ENCODE assay signal across 11 cellular contexts in genomic region chr6:36927691-36928546, GRCh38. TPM values are rescaled to one million over a fixed set of nuclear protein-coding genes. Genes with fewer than 3 reads are reported as not detected.
A peak's percentile ranks its signal among the peaks of the same experiment; 100 is the strongest.
DNase-seq lines count a peak whose midpoint lies in the region; ATAC-seq and TF ChIP-seq lines count a peak whose summit lies in the region.
"Had no signal": no experiment of that assay in that cellular context is flagged by ENCODE, and none has a peak within 500 bp of the region (broad histone marks: within the 10 kb centered on the region; RNA-seq: fewer than 3 reads in every experiment).

No MANE protein-coding gene starts in this region.

- peak; percentile 50 for ATAC-seq in SK-N-SH treated with all-trans-retinoic acid at 6 μM for 48 hours
- peak; percentile 73 to 75 for ATAC-seq in left cardiac atrium
- ATAC-seq in sciatic nerve, result peak; percentile 4
- ATAC-seq in GM18519 (IDR thresholded peaks at IDR 0.05; ENCODE audit: low FRiP score, unreplicated experiment), result no peak
- no peak for ATAC-seq in HG02973 (IDR thresholded peaks at IDR 0.05; ENCODE audit: unreplicated experiment)

- intact Hi-C loops in left cardiac atrium (cut with DNase I) (no loop called here), sciatic nerve (cut with DNase I) (no loop called here)

- DNase-seq in EH (ENCODE audit: low read depth), result peak; percentile 46
- no peak for DNase-seq in left cardiac atrium
- no peak for DNase-seq in sciatic nerve (ENCODE audit: low spot score)
- no peak for DNase-seq in stimulated activated CD4-positive, alpha-beta T cell treated with anti-CD3 and anti-CD28 coated beads, Interleukin-1b, Interleukin-23, amount 100 ng/mL, for 48 hours
- DNase-seq in DMS53 (lab: John Stamatoyannopoulos, UW), result no peak
- DNase-seq: Kasumi-1, NCI-H2227 treated with DMSO at 0.1 percent for 48 hours had no signal

TF ChIP-seq in SK-N-SH treated with all-trans-retinoic acid at 6 μM for 48 hours, 23 proteins besides CTCF, POLR2A, EP300 and RAD21:
- no peak for TF ChIP-seq SNAI2 (CRISPR knock-in tag; IDR thresholded peaks at IDR 0.05)
- TF ChIP-seq ESRRG (CRISPR knock-in tag; IDR thresholded peaks at IDR 0.05), result no peak
- no peak for TF ChIP-seq TOX (CRISPR knock-in tag; IDR thresholded peaks at IDR 0.05; ENCODE audit: borderline replicate concordance)
- no peak for TF ChIP-seq ZFP30 (CRISPR knock-in tag; IDR thresholded peaks at IDR 0.05)
- no peak for TF ChIP-seq POU6F1 (CRISPR knock-in tag; IDR thresholded peaks at IDR 0.05; ENCODE audit: borderline replicate concordance, low read depth)
- no peak for TF ChIP-seq ARNTL (CRISPR knock-in tag; IDR thresholded peaks at IDR 0.05; ENCODE audit: borderline replicate concordance, low read depth)
- no peak for TF ChIP-seq ZNF8 (CRISPR knock-in tag; IDR thresholded peaks at IDR 0.05)
- TF ChIP-seq, protein P1, sequence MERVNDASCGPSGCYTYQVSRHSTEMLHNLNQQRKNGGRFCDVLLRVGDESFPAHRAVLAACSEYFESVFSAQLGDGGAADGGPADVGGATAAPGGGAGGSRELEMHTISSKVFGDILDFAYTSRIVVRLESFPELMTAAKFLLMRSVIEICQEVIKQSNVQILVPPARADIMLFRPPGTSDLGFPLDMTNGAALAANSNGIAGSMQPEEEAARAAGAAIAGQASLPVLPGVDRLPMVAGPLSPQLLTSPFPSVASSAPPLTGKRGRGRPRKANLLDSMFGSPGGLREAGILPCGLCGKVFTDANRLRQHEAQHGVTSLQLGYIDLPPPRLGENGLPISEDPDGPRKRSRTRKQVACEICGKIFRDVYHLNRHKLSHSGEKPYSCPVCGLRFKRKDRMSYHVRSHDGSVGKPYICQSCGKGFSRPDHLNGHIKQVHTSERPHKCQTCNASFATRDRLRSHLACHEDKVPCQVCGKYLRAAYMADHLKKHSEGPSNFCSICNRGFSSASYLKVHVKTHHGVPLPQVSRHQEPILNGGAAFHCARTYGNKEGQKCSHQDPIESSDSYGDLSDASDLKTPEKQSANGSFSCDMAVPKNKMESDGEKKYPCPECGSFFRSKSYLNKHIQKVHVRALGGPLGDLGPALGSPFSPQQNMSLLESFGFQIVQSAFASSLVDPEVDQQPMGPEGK (CRISPR knock-in tag; IDR thresholded peaks at IDR 0.05; ENCODE audit: borderline replicate concordance), result no peak
- TF ChIP-seq ZNF565 (CRISPR knock-in tag; conservative IDR thresholded peaks at IDR 0.05; ENCODE audit: low read depth), result no peak
- TF ChIP-seq ZNF70 (CRISPR knock-in tag; IDR thresholded peaks at IDR 0.05), result no peak
- TF ChIP-seq TCF4 (CRISPR knock-in tag; IDR thresholded peaks at IDR 0.05; ENCODE audit: borderline replicate concordance), result no peak
- no peak for TF ChIP-seq PPARA (CRISPR knock-in tag; IDR thresholded peaks at IDR 0.05; ENCODE audit: borderline replicate concordance)
- TF ChIP-seq ISL1 (CRISPR knock-in tag; IDR thresholded peaks at IDR 0.05), result no peak
- TF ChIP-seq OSR1 (CRISPR knock-in tag; IDR thresholded peaks at IDR 0.05), result no peak
- TF ChIP-seq RARB (CRISPR knock-in tag; IDR thresholded peaks at IDR 0.05), result no peak
- no peak for TF ChIP-seq BACH2 (CRISPR knock-in tag; IDR thresholded peaks at IDR 0.05; ENCODE audit: borderline replicate concordance)
TF ChIP-seq in SK-N-SH treated with all-trans-retinoic acid at 6 μM for 48 hours: peak in this region for 0.

RNA-seq across cellular contexts. Expression of gene PI16, which starts 26.6 kb away (rescaled TPM):
- total RNA-seq in left cardiac atrium, result 10 to 100 TPM; 28.2 to 47.0 TPM
- 91.7 TPM for total RNA-seq in sciatic nerve
- total RNA-seq: RPMI7951 had no signal

RNA-seq across cellular contexts. Expression of gene C6orf89, which starts 42.2 kb away (rescaled TPM):
- total RNA-seq in left cardiac atrium (10 to 100 TPM; 62.9 to 74.1 TPM), sciatic nerve (56.6 TPM)

RNA-seq across cellular contexts. Expression of gene PPIL1, which starts 53.3 kb away (rescaled TPM):
- total RNA-seq in left cardiac atrium (10 to 100 TPM; 52.4 to 56.3 TPM), sciatic nerve (12.7 TPM)

RNA-seq across cellular contexts. Expression of gene MTCH1, which starts 58.1 kb away (rescaled TPM):
- 100 to 1,000 TPM; 178 to 214 TPM for total RNA-seq in left cardiac atrium
- 154 TPM for total RNA-seq in sciatic nerve

Comparison
In these comparisons a context has a peak if more than half of its experiments do, and no peak if none do; other contexts are left out.
1. ATAC-seq: peak in SK-N-SH treated with all-trans-retinoic acid at 6 μM for 48 hours (single experiment), left cardiac atrium (2 of 2) and sciatic nerve (single experiment); none in GM18519 (single experiment) and HG02973 (single experiment).